ENCODE assay signal across 25 cellular contexts in genomic region chr11:15775797-15776196, GRCh38.
"Had no signal": no experiment of that assay in that cellular context is flagged by ENCODE, and none has a peak within 500 bp of the region (broad histone marks: within the 10 kb centered on the region; RNA-seq: fewer than 3 reads in every experiment).

No MANE protein-coding gene starts in this region.

- H3K9me3 ChIP-seq: gastrocnemius medialis, mucosa of descending colon, ovary, suprapubic skin, transverse colon, vagina had no signal

- H3K27me3 ChIP-seq: gastrocnemius medialis, hepatocyte, ovary, suprapubic skin, transverse colon, vagina had no signal

- ATAC-seq: effector memory CD8-positive, alpha-beta T cell; mucosa of descending colon; natural killer cell treated with Interleukin-12 subunit alpha and Interleukin-12 subunit beta and Interleukin-15 and Interleukin-18, amount 100 ng/mL, for 72 hours; stimulated activated naive CD8-positive, alpha-beta T cell treated with anti-CD3 and anti-CD28 coated beads, Interleukin-15, amount 100 ng/mL, for 72 hours had no signal

- H3K27me3 Mint-ChIP-seq: central memory CD8-positive, alpha-beta T cell had no signal

- H3K27ac ChIP-seq: hepatocyte, suprapubic skin, transverse colon, vagina had no signal

- H3K36me3 ChIP-seq: gastrocnemius medialis, ovary, suprapubic skin, transverse colon, vagina had no signal

- H3K4me1 Mint-ChIP-seq: central memory CD8-positive, alpha-beta T cell; memory B cell; naive B cell; stimulated activated naive CD8-positive, alpha-beta T cell treated with anti-CD3 and anti-CD28 coated beads, Interleukin-15, amount 100 ng/mL, for 72 hours had no signal

- H3K4me1 ChIP-seq: vagina had no signal

- DNase-seq: effector memory CD8-positive, alpha-beta T cell; gastrocnemius medialis; head of caudate nucleus; mucosa of descending colon; naive B cell; nucleus accumbens; ovary; stimulated activated CD4-positive, alpha-beta T cell treated with anti-CD3 and anti-CD28 coated beads, Interleukin-12 subunit alpha, Interleukin-12 subunit beta, amount 100 ng/mL, for 4 hours; stimulated activated CD4-positive, alpha-beta T cell treated with anti-CD3 and anti-CD28 coated beads, Interleukin-1b, Interleukin-23, amount 100 ng/mL, for 48 hours; stimulated activated CD4-positive, alpha-beta T cell treated with anti-CD3 and anti-CD28 coated beads, Interleukin-4, amount 100 ng/mL, for 1 hour; stimulated activated CD8-positive, alpha-beta memory T cell treated with anti-CD3 and anti-CD28 coated beads, Interleukin-4, amount 100 ng/mL, for 48 hours; stimulated activated naive CD4-positive, alpha-beta T cell; stimulated activated naive CD8-positive, alpha-beta T cell treated with anti-CD3 and anti-CD28 coated beads, Interleukin-15, amount 100 ng/mL, for 72 hours; transverse colon had no signal

- H3K9me3 Mint-ChIP-seq: memory B cell; natural killer cell treated with Interleukin-12 subunit alpha and Interleukin-12 subunit beta and Interleukin-15 and Interleukin-18, amount 100 ng/mL, for 72 hours; stimulated activated naive CD8-positive, alpha-beta T cell treated with anti-CD3 and anti-CD28 coated beads, Interleukin-15, amount 100 ng/mL, for 72 hours had no signal

- H3K36me3 Mint-ChIP-seq: memory B cell; naive B cell; natural killer cell treated with Interleukin-12 subunit alpha and Interleukin-12 subunit beta and Interleukin-15 and Interleukin-18, amount 100 ng/mL, for 72 hours had no signal

- H3K27ac Mint-ChIP-seq: effector memory CD8-positive, alpha-beta T cell; memory B cell; naive B cell; natural killer cell treated with Interleukin-12 subunit alpha and Interleukin-12 subunit beta and Interleukin-15 and Interleukin-18, amount 100 ng/mL, for 72 hours had no signal

- H3K4me3 Mint-ChIP-seq: central memory CD8-positive, alpha-beta T cell; effector memory CD8-positive, alpha-beta T cell; memory B cell; naive B cell; natural killer cell treated with Interleukin-12 subunit alpha and Interleukin-12 subunit beta and Interleukin-15 and Interleukin-18, amount 100 ng/mL, for 72 hours; stimulated activated naive CD8-positive, alpha-beta T cell treated with anti-CD3 and anti-CD28 coated beads, Interleukin-15, amount 100 ng/mL, for 72 hours had no signal

- H3K4me3 ChIP-seq: coronary artery, gastrocnemius medialis, hepatocyte, lung, mucosa of descending colon, ovary, smooth muscle cell, suprapubic skin, transverse colon, vagina had no signal

- FAIRE-seq: endometrium, islet of Langerhans had no signal
